In genomic region chr22:19943665-19944026, GRCh38 we compare ENCODE assay signal across 8 cellular contexts. TPM values are rescaled to one million over a fixed set of nuclear protein-coding genes. Genes with fewer than 3 reads are reported as not detected.
A peak's percentile ranks its signal among the peaks of the same experiment; 100 is the strongest.
DNase-seq lines count a peak whose midpoint lies in the region; ATAC-seq lines count a peak whose summit lies in the region.

No MANE protein-coding gene starts in this region.

- 69 to 75% methylated on average over 3 of the region's 3 CpGs for WGBS in esophagus, 2 donors

- no peak overlapping the region for H3K4me3 ChIP-seq in esophagus (ENCODE audit: low read depth in 1 of 2, low read length in 2 of 2)
- no peak overlapping the region for H3K4me3 ChIP-seq in rectal smooth muscle tissue (ENCODE audit: low read length)

- H3K9me3 ChIP-seq in esophagus (ENCODE audit: control insufficient read depth in 2 of 2, insufficient read depth in 1 of 2, low read depth in 1 of 2, low read length in 1 of 2), result no peaks in the 10 kb centered on the region

- H3K4me1 ChIP-seq in esophagus (ENCODE audit: control insufficient read depth in 2 of 2, insufficient read depth in 2 of 2, low read length in 1 of 2) (peaks cover 0 to 17% of the 10 kb centered on the region in 2 donors), rectal smooth muscle tissue (ENCODE audit: control insufficient read depth, insufficient read depth, low read length) (peaks cover 26% of the 10 kb centered on the region)

- H3K36me3 ChIP-seq in esophagus (ENCODE audit: control insufficient read depth in 2 of 2, insufficient read depth in 2 of 2, low read length in 1 of 2), result no peaks in the 10 kb centered on the region
- H3K36me3 ChIP-seq in rectal smooth muscle tissue (ENCODE audit: control insufficient read depth, insufficient read depth, low read length), result no peaks in the 10 kb centered on the region

- H3K27ac ChIP-seq in esophagus (ENCODE audit: low read depth in 2 of 2, low read length in 1 of 2) (peak overlapping the region; percentile 57 to 76), rectal smooth muscle tissue (ENCODE audit: low read depth, low read length) (peak overlapping the region; percentile 95)

- intact Hi-C loops in head of caudate nucleus (cut with DNase I), result no loop called here

- no peak for ATAC-seq in GM21737 (IDR thresholded peaks at IDR 0.05; ENCODE audit: unreplicated experiment)

- H3K9ac ChIP-seq in rectal smooth muscle tissue (ENCODE audit: low read length), result no peak overlapping the region

- H3K27me3 ChIP-seq in esophagus (ENCODE audit: control insufficient read depth in 1 of 2, insufficient read depth in 2 of 2, low read length in 2 of 2), result no peaks in the 10 kb centered on the region
- H3K27me3 ChIP-seq in rectal smooth muscle tissue (ENCODE audit: control insufficient read depth, insufficient read depth, low read length), result no peaks in the 10 kb centered on the region

- DNase-seq in SKM-1 treated with dmso at 0.1 percent for 144 hours (lab: John Stamatoyannopoulos, UW; ENCODE audit: unreplicated experiment), result peak; percentile 28
- no peak for DNase-seq in SKM-1 (lab: John Stamatoyannopoulos, UW; ENCODE audit: unreplicated experiment)
- DNase-seq in RPMI7951 (ENCODE audit: low read depth), result peak; percentile 81
- no peak for DNase-seq in NCI-H2081 (lab: John Stamatoyannopoulos, UW)
- no peak for DNase-seq in head of caudate nucleus

RNA-seq across cellular contexts. Expression of gene TXNRD2, which starts 2.0 kb away (rescaled TPM):
- 23.2 and 24.9 TPM in 2 replicates for total RNA-seq in RPMI7951 (2014; rRNA removed; shearing (Covaris generic))
- polyA plus RNA-seq in esophagus, result 10 to 100 TPM in 1 of 2 donors, 1 to 10 TPM in 1; 9.6 to 20.6 TPM

RNA-seq across cellular contexts. Expression of gene COMT, which starts 2.1 kb away (rescaled TPM):
- 125 and 152 TPM in 2 replicates for total RNA-seq in RPMI7951 (2014; rRNA removed; shearing (Covaris generic))
- 100 to 1,000 TPM; 178 to 218 TPM for polyA plus RNA-seq in esophagus

Comparison
In these comparisons a context has a peak if more than half of its experiments do, and no peak if none do; other contexts are left out.
1. DNase-seq: peak in SKM-1 treated with dmso at 0.1 percent for 144 hours (single experiment) and RPMI7951 (single experiment); none in SKM-1 (single experiment), NCI-H2081 (0 of 2) and head of caudate nucleus (0 of 42).